Comparison of ENCODE assay signal across 15 cellular contexts in genomic region chr7:139870406-139870805, GRCh38.
"Had no signal": no experiment of that assay in that cellular context is flagged by ENCODE, and none has a peak within 500 bp of the region (broad histone marks: within the 10 kb centered on the region; RNA-seq: fewer than 3 reads in every experiment).

No MANE protein-coding gene starts in this region.

- H3K27me3 ChIP-seq: neural progenitor cell, ovary, sigmoid colon, spleen had no signal

- H3K27me3 Mint-ChIP-seq: activated CD4-positive, alpha-beta memory T cell treated with anti-CD3 and anti-CD28 coated beads for 36 hours; activated T-cell treated with anti-CD3 and anti-CD28 coated beads, Interleukin-2, amount 50 U/mL, for 24 hours had no signal

- H3K36me3 Mint-ChIP-seq: activated CD4-positive, alpha-beta memory T cell treated with anti-CD3 and anti-CD28 coated beads for 36 hours; activated CD8-positive, alpha-beta memory T cell treated with anti-CD3 and anti-CD28 coated beads, Interleukin-2, amount 10 ng/mL, durations not matched to agents 7 days and 5 days; mesothelial cell of epicardium; neural progenitor cell had no signal

- H3K4me3 Mint-ChIP-seq: activated CD4-positive, alpha-beta memory T cell treated with anti-CD3 and anti-CD28 coated beads for 36 hours; activated CD8-positive, alpha-beta memory T cell treated with anti-CD3 and anti-CD28 coated beads, Interleukin-2, amount 10 ng/mL, durations not matched to agents 7 days and 5 days; activated T-cell treated with anti-CD3 and anti-CD28 coated beads, Interleukin-2, amount 50 U/mL, for 24 hours; mesothelial cell of epicardium; neural progenitor cell had no signal

- H3K4me1 ChIP-seq: neural progenitor cell had no signal

- H3K27ac ChIP-seq: neural progenitor cell, ovary, thoracic aorta had no signal

- H3K36me3 ChIP-seq: neural progenitor cell, ovary, sigmoid colon, thoracic aorta had no signal

- DNase-seq: activated CD4-positive, alpha-beta memory T cell treated with anti-CD3 and anti-CD28 coated beads for 36 hours; activated effector memory CD4-positive, alpha-beta T cell treated with Interleukin-2 at 50 U/mL for 16 hours; activated naive CD4-positive, alpha-beta T cell treated with anti-CD3 and anti-CD28 coated beads, Interleukin-2, amount 50 U/mL, for 16 hours; activated T-cell treated with anti-CD3 and anti-CD28 coated beads, Interleukin-2, amount 50 U/mL, for 24 hours; foreskin melanocyte; ovary; sigmoid colon; spleen; stimulated activated CD4-positive, alpha-beta T cell treated with anti-CD3 and anti-CD28 coated beads, Interleukin-1b, Interleukin-23, amount 100 ng/mL, for 48 hours; T1000 had no signal

- H3K4me3 ChIP-seq: lung, neural progenitor cell, ovary, sigmoid colon, spleen, thoracic aorta had no signal

- H3K27ac Mint-ChIP-seq: activated CD4-positive, alpha-beta memory T cell treated with anti-CD3 and anti-CD28 coated beads for 36 hours; activated CD8-positive, alpha-beta memory T cell treated with anti-CD3 and anti-CD28 coated beads, Interleukin-2, amount 10 ng/mL, durations not matched to agents 7 days and 5 days; activated T-cell treated with anti-CD3 and anti-CD28 coated beads, Interleukin-2, amount 50 U/mL, for 24 hours; neural progenitor cell had no signal

- H3K9me3 Mint-ChIP-seq: activated CD4-positive, alpha-beta memory T cell treated with anti-CD3 and anti-CD28 coated beads for 36 hours; activated T-cell treated with anti-CD3 and anti-CD28 coated beads, Interleukin-2, amount 50 U/mL, for 24 hours; mesothelial cell of epicardium; neural progenitor cell had no signal

- H3K9me3 ChIP-seq: ovary, sigmoid colon, spleen, thoracic aorta had no signal
